ENCODE assay signal across 24 cellular contexts in genomic region chr17:76166906-76167305, GRCh38. TPM values are rescaled to one million over a fixed set of nuclear protein-coding genes. Genes with fewer than 3 reads are reported as not detected.
DNase-seq lines count a peak whose midpoint lies in the region; ATAC-seq lines count a peak whose summit lies in the region.
"Had no signal": no experiment of that assay in that cellular context is flagged by ENCODE, and none has a peak within 500 bp of the region (broad histone marks: within the 10 kb centered on the region; RNA-seq: fewer than 3 reads in every experiment).

No MANE protein-coding gene starts in this region.

- intact Hi-C loops in posterior vena cava (cut with DNase I): no loop called here

- DNase-seq in Ammon's horn (ENCODE audit: low spot score): peak; percentile 63
- peak; percentile 29 for DNase-seq in globus pallidus (ENCODE audit: low spot score)
- peak; percentile 64 for DNase-seq in posterior vena cava (ENCODE audit: low spot score)
- no peak for DNase-seq in kidney glomerular epithelial cell (lab: John Stamatoyannopoulos, UW)
- DNase-seq in inferior parietal cortex (ENCODE audit: extremely low spot score): no peak
- DNase-seq in COR-L47 (lab: John Stamatoyannopoulos, UW): no peak
- DNase-seq: AML-193; DMS79; HCEC 1CT; NCI-H1105; NCI-H146; NCI-H2029; NCI-H226; NCI-H524; NCI-H774; NK-92 treated with Interleukin-12 subunit alpha and Interleukin-12 subunit beta, amount 100 ng/mL, for 24 hours; Peyer's patch had no signal

- H3K27ac ChIP-seq in angular gyrus (ENCODE audit: low read depth, low read length): peak overlapping the region; percentile 91
- H3K27ac ChIP-seq: C4-2B, Peyer's patch, SJSA1 had no signal

- ATAC-seq in GM21526 (IDR thresholded peaks at IDR 0.05; ENCODE audit: low FRiP score, unreplicated experiment): no peak
- ATAC-seq: GM23338, Right ventricle myocardium inferior had no signal

RNA-seq across cellular contexts. Expression of gene FOXJ1, which starts 25.9 kb away (rescaled TPM):
- not detected for total RNA-seq in posterior vena cava
- total RNA-seq: A172, Peyer's patch, Right ventricle myocardium inferior, SJSA1 had no signal

Comparison
In these comparisons a context has a peak if more than half of its experiments do, and no peak if none do; other contexts are left out.
1. DNase-seq: peak in Ammon's horn (single experiment), globus pallidus (single experiment) and posterior vena cava (single experiment); none in kidney glomerular epithelial cell (single experiment), inferior parietal cortex (single experiment) and COR-L47 (single experiment).